In the genomic region with DNA sequence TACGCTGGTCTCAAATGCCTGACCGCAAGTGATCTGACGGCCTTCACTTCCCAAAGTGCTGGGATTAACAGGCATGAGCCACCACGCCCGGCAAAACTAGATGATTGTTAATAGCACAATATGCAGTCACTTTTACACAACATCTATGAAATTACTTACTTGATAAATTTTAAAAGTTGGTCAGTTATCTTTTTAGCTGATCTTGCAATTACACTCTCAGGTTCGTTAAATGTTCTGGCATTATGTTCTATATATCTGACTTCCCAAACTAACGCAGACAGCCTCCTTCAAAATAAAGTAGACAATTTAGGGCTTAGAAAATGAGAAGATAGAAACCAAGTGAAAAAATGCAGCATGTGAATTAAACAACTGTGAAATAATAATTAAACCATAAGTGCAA, we compare ENCODE assay signal across 25 cellular contexts. TPM values are rescaled to one million over a fixed set of nuclear protein-coding genes. Genes with fewer than 3 reads are reported as not detected.
DNase-seq lines count a peak whose midpoint lies in the region; ATAC-seq, FAIRE-seq and TF ChIP-seq lines count a peak whose summit lies in the region.
"Had no signal": no experiment of that assay in that cellular context is flagged by ENCODE, and none has a peak within 500 bp of the region (broad histone marks: within the 10 kb centered on the region; RNA-seq: fewer than 3 reads in every experiment).

No MANE protein-coding gene starts in this region.

- H2AFZ ChIP-seq in HepG2 (ENCODE audit: low read length) = no peak overlapping the region
- H2AFZ ChIP-seq in IMR-90 (replicated peaks; ENCODE audit: low read length, poor library complexity) = no peak overlapping the region
- no peak overlapping the region for H2AFZ ChIP-seq in H1 (ENCODE audit: low read length)

- H3K23ac ChIP-seq in IMR-90 (ENCODE audit: low read depth, low read length) (no peak overlapping the region), H1 (ENCODE audit: insufficient read length) (no peak overlapping the region)

- WGBS in HepG2 (ENCODE audit: low lambda C conversion rate) = 99% methylated on average over 7 of the region's 7 CpGs
- WGBS in right lobe of liver (ENCODE audit: insufficient coverage, low coverage, low lambda C conversion rate, missing lambda C conversion rate) = 94% methylated on average over 7 of the region's 7 CpGs
- WGBS in IMR-90 (ENCODE audit: extremely low coverage in 2 of 2, insufficient read length in 1 of 2), 2 experiments = no CpG with 5 or more reads among the region's 7 CpGs
- WGBS in H1 (ENCODE audit: extremely low coverage in 1 of 2, insufficient coverage in 1 of 2, insufficient read length in 1 of 2, insufficient replicate concordance in 2 of 2, low coverage in 1 of 2, low lambda C conversion rate in 2 of 2, missing lambda C conversion rate in 1 of 2), 2 experiments = 87% methylated on average over 7 of the region's 7 CpGs; no CpG with 5 or more reads in 1 of the 2 experiments

- H2AK5ac ChIP-seq in IMR-90 (ENCODE audit: low read depth, low read length) (no peak overlapping the region), H1 (ENCODE audit: low read depth, low read length) (no peak overlapping the region)

- H3K79me2 ChIP-seq in HepG2 (ENCODE audit: insufficient read depth, low read length) (no peaks in the 10 kb centered on the region), H1 (ENCODE audit: control insufficient read depth in 1 of 2, insufficient read depth in 2 of 2, low read length in 2 of 2) (no peaks in the 10 kb centered on the region)

- H3K27ac ChIP-seq in HepG2 (ENCODE audit: extremely low read length, insufficient read depth, low read length) = no peak overlapping the region
- H3K27ac ChIP-seq in right lobe of liver = no peak overlapping the region
- no peak overlapping the region for H3K27ac ChIP-seq in IMR-90 (ENCODE audit: insufficient read depth, low read length)
- H3K27ac ChIP-seq in H1 (ENCODE audit: low read depth, low read length) = no peak overlapping the region
- H3K27ac ChIP-seq: 22Rv1, BLaER1 had no signal

- no peak overlapping the region for H2BK5ac ChIP-seq in IMR-90 (ENCODE audit: low read depth, low read length, poor library complexity, severe bottlenecking)
- no peak overlapping the region for H2BK5ac ChIP-seq in H1 (ENCODE audit: low read depth, low read length)

- TF ChIP-seq RAD21 in HepG2 (CRISPR knock-in tag; IDR thresholded peaks at IDR 0.05) (no peak), IMR-90 (IDR thresholded peaks at IDR 0.05; ENCODE audit: low read length) (no peak), H1 (IDR thresholded peaks at IDR 0.05 in 1 of 2, conservative IDR thresholded peaks at IDR 0.05 in 1 of 2; ENCODE audit: low read depth in 2 of 2, low read length in 2 of 2) (no peak)

- H4K20me1 ChIP-seq in HepG2 (ENCODE audit: insufficient read depth, low read length) = no peaks in the 10 kb centered on the region
- H4K20me1 ChIP-seq in IMR-90 (ENCODE audit: insufficient read depth, low read length) = no peaks in the 10 kb centered on the region
- H4K20me1 ChIP-seq in H1 (replicated peaks in 1 of 2; ENCODE audit: control insufficient read depth in 1 of 2, insufficient read depth in 2 of 2, low read length in 2 of 2) = no peaks in the 10 kb centered on the region

- H3K79me1 ChIP-seq in IMR-90 (ENCODE audit: low read depth in 1 of 2, low read length in 2 of 2) (no peaks in the 10 kb centered on the region; a peak in 1 of 4 replicates), H1 (ENCODE audit: low read depth, low read length) (no peaks in the 10 kb centered on the region)

- no peak overlapping the region for H3K56ac ChIP-seq in IMR-90 (ENCODE audit: extremely low read depth, insufficient read depth, low read length)
- no peak overlapping the region for H3K56ac ChIP-seq in H1 (replicated peaks; ENCODE audit: insufficient read length, low read depth, low read length)

- H2BK120ac ChIP-seq in IMR-90 (ENCODE audit: low read depth, low read length) (no peak overlapping the region), H1 (replicated peaks; ENCODE audit: low read depth, low read length) (no peak overlapping the region)

- H3K4me2 ChIP-seq in HepG2 (ENCODE audit: low read depth, low read length) (no peak overlapping the region), IMR-90 (ENCODE audit: low read depth, low read length) (no peak overlapping the region), H1 (ENCODE audit: insufficient read depth in 1 of 2, low read depth in 2 of 2, low read length in 2 of 2) (no peak overlapping the region)
- H3K4me2 ChIP-seq: BLaER1 had no signal

- no peaks in the 10 kb centered on the region for H3K23me2 ChIP-seq in H1 (ENCODE audit: low read depth, low read length)

- no peaks in the 10 kb centered on the region for H3K9me3 ChIP-seq in HepG2 (ENCODE audit: low read length)
- H3K9me3 ChIP-seq in right lobe of liver = no peaks in the 10 kb centered on the region
- no peaks in the 10 kb centered on the region for H3K9me3 ChIP-seq in IMR-90 (ENCODE audit: control insufficient read depth, insufficient read depth, low read length)
- H3K9me3 ChIP-seq in H1 (ENCODE audit: insufficient read depth in 2 of 2, low read depth in 1 of 2, low read length in 1 of 2) = no peaks in the 10 kb centered on the region
- H3K9me3 ChIP-seq: BE2C, BLaER1 had no signal

- H3K9ac ChIP-seq in HepG2 (ENCODE audit: insufficient read depth, low read depth, low read length) = no peak overlapping the region
- H3K9ac ChIP-seq in IMR-90 (ENCODE audit: low read depth, low read length) = no peak overlapping the region
- no peak overlapping the region for H3K9ac ChIP-seq in H1 (replicated peaks in 1 of 4; ENCODE audit: extremely low read depth in 1 of 4, low read depth in 3 of 4, low read length in 3 of 4)
- H3K9ac ChIP-seq: BLaER1 had no signal

- TF ChIP-seq CTCF in HepG2 (CRISPR knock-in tag; IDR thresholded peaks at IDR 0.05) (no peak), right lobe of liver (IDR thresholded peaks at IDR 0.05) (no peak), IMR-90 (conservative IDR thresholded peaks at IDR 0.05; ENCODE audit: low read depth, low read length) (no peak), H1 (IDR thresholded peaks at IDR 0.05; ENCODE audit: control extremely low read depth in 1 of 3, insufficient read depth in 1 of 3, low read depth in 1 of 3, low read length in 3 of 3) (no peak)

- H2BK20ac ChIP-seq in IMR-90 (ENCODE audit: low read depth, low read length) (no peak overlapping the region), H1 (ENCODE audit: low read length) (no peak overlapping the region)

- DNase-seq in HepG2 (ENCODE audit: low spot score) (no peak), right lobe of liver (no peak), IMR-90 (no peak), H1 (ENCODE audit: low read depth in 1 of 2, low spot score in 2 of 2) (no peak), sciatic nerve (ENCODE audit: low spot score) (no peak), posterior cingulate gyrus (no peak)
- DNase-seq: ACHN; BE2C; C1 segment of cervical spinal cord; CD4-positive, alpha-beta memory T cell; CD4-positive, CD25-positive, alpha-beta regulatory T cell; CD8-positive, alpha-beta memory T cell; COR-L47; DMS 273 treated with DMSO at 0.1 percent for 48 hours; DMS153; DMS79; DND-41; EL; GDM1 had no signal

- in situ Hi-C loops in HepG2 (cut with HindIII; ENCODE audit: extremely low pct_ligation_motif_present, low pct_unique_long_range_greater_than_20kb) = no loop called here
- in situ Hi-C loops in IMR-90 (cut with MboI; ENCODE audit: low sequenced_read_pairs) = no loop called here

- H2BK12ac ChIP-seq in H1 (ENCODE audit: low read depth, low read length) = no peak overlapping the region

- H3K9me1 ChIP-seq in IMR-90 (ENCODE audit: insufficient read depth, low read length) = no peaks in the 10 kb centered on the region

- no peak overlapping the region for H3K18ac ChIP-seq in IMR-90 (ENCODE audit: low read depth, low read length)
- H3K18ac ChIP-seq in H1 (ENCODE audit: extremely low read depth, low read length) = no peak overlapping the region

- no peak overlapping the region for H3K4ac ChIP-seq in IMR-90 (ENCODE audit: low read depth, low read length)
- H3K4ac ChIP-seq in H1 (replicated peaks; ENCODE audit: insufficient read length, low read depth, low read length) = no peak overlapping the region

- no peak overlapping the region for H3K14ac ChIP-seq in IMR-90 (replicated peaks; ENCODE audit: low read depth, low read length)
- no peak overlapping the region for H3K14ac ChIP-seq in H1 (ENCODE audit: insufficient read length)

- H3K4me1 ChIP-seq in HepG2 (ENCODE audit: insufficient read depth, low read length) (no peaks in the 10 kb centered on the region), right lobe of liver (peaks cover 0 to 12% (median 0%) of the 10 kb centered on the region in 4 donors), IMR-90 (ENCODE audit: control insufficient read depth, insufficient read depth, low read length) (no peaks in the 10 kb centered on the region), H1 (replicated peaks in 1 of 4; ENCODE audit: control insufficient read depth in 3 of 4, insufficient read depth in 4 of 4, low read length in 3 of 4) (no peaks in the 10 kb centered on the region)
- H3K4me1 ChIP-seq: BE2C, BLaER1 had no signal

- TF ChIP-seq EP300 in HepG2 (IDR thresholded peaks at IDR 0.05; ENCODE audit: low read depth in 2 of 2, low read length in 2 of 2) = no peak
- TF ChIP-seq EP300 in HepG2 (CRISPR knock-in tag; IDR thresholded peaks at IDR 0.05; ENCODE audit: borderline replicate concordance) = no peak
- no peak for TF ChIP-seq EP300 in H1 (IDR thresholded peaks at IDR 0.05; ENCODE audit: borderline replicate concordance in 1 of 2, low read depth in 2 of 2, low read length in 2 of 2)

- CTCF ChIA-PET in HepG2 (lab: Yijun Ruan, JAX; ENCODE audit: low intra/inter-chr PET ratio, low total read pairs) = no interaction called here
- CTCF ChIA-PET in IMR-90 (lab: Yijun Ruan, JAX) = no interaction called here
- CTCF ChIA-PET in H1 (lab: Charles Lee; ENCODE audit: partially characterized antibody) = no interaction called here

- H4K8ac ChIP-seq in IMR-90 (ENCODE audit: low read depth in 2 of 2, low read length in 2 of 2) = no peak overlapping the region
- H4K8ac ChIP-seq in H1 (ENCODE audit: extremely low read depth, insufficient read depth, low read length) = no peak overlapping the region

- H4K5ac ChIP-seq in IMR-90 (ENCODE audit: low read depth, low read length) (no peak overlapping the region), H1 (ENCODE audit: insufficient read length, low read depth, low read length) (no peak overlapping the region)

- dilution Hi-C loops in IMR-90 (cut with HindIII; ENCODE audit: low sequenced_read_pairs, unreplicated experiment) = no loop called here

- no peak overlapping the region for H2BK15ac ChIP-seq in IMR-90 (ENCODE audit: low read depth, low read length)
- H2BK15ac ChIP-seq in H1 (ENCODE audit: low read length) = no peak overlapping the region

- ATAC-seq in HepG2 = no peak
- no peak for ATAC-seq in right lobe of liver
- ATAC-seq in IMR-90 (ENCODE audit: low read depth) = no peak
- ATAC-seq in sciatic nerve = no peak
- ATAC-seq in HG03460 (IDR thresholded peaks at IDR 0.05; ENCODE audit: unreplicated experiment) = no peak
- ATAC-seq: GM12878 had no signal

- intact Hi-C loops in HepG2 (cut with micrococcal nuclease; ENCODE audit: unreplicated experiment) = no loop called here
- intact Hi-C loops in right lobe of liver (cut with DNase I) = no loop called here
- intact Hi-C loops in IMR-90 (cut with micrococcal nuclease) = loop anchor here (10.0 kb wide), 1 partner anchor 50 kb away; no protein-coding TSS in a partner anchor
- intact Hi-C loops in sciatic nerve (cut with DNase I) = no loop called here
- intact Hi-C loops in posterior cingulate gyrus (cut with DNase I) = no loop called here

- TF ChIP-seq POLR2A in HepG2 (IDR thresholded peaks at IDR 0.05; ENCODE audit: insufficient read depth in 1 of 2, low read depth in 2 of 2, low read length in 2 of 2) (no peak), right lobe of liver (IDR thresholded peaks at IDR 0.05) (no peak), IMR-90 (IDR thresholded peaks at IDR 0.05; ENCODE audit: low read depth, low read length) (no peak), H1 (IDR thresholded peaks at IDR 0.05; ENCODE audit: control extremely low read depth in 1 of 2, low read depth in 2 of 2, low read length in 2 of 2) (no peak)

- H3K36me3 ChIP-seq in HepG2 (replicated peaks in 1 of 2; ENCODE audit: control insufficient read depth in 1 of 2, insufficient read depth in 2 of 2, low read length in 2 of 2) (peaks cover 4 to 45% of the 10 kb centered on the region in 2 experiments), right lobe of liver (peaks cover 0 to 51% (median 2%) of the 10 kb centered on the region in 4 donors), IMR-90 (ENCODE audit: control insufficient read depth, insufficient read depth, low read length) (peaks cover 24% of the 10 kb centered on the region), H1 (ENCODE audit: control insufficient read depth in 2 of 4, insufficient read depth in 4 of 4, low read length in 3 of 4) (peaks cover 0 to 78% (median 17%) of the 10 kb centered on the region in 4 experiments; a peak in 7 of 8 replicates)

- H2AK9ac ChIP-seq in IMR-90 (replicated peaks; ENCODE audit: low read depth, low read length, poor library complexity) = no peak overlapping the region

- H4K91ac ChIP-seq in IMR-90 (ENCODE audit: insufficient read depth, low read depth, low read length) = no peak overlapping the region
- no peak overlapping the region for H4K91ac ChIP-seq in H1 (replicated peaks; ENCODE audit: insufficient read length, low read length)

- no peak for FAIRE-seq in HepG2 (lab: Jason Lieb, UNC)
- no peak for FAIRE-seq in H1 (lab: Jason Lieb, UNC)
- FAIRE-seq: GM12878, GM12892, GM18507 had no signal

- no peaks in the 10 kb centered on the region for H3K27me3 ChIP-seq in HepG2 (ENCODE audit: control insufficient read depth in 1 of 2, insufficient read depth in 2 of 2, low read length in 2 of 2)
- H3K27me3 ChIP-seq in right lobe of liver = no peaks in the 10 kb centered on the region
- no peaks in the 10 kb centered on the region for H3K27me3 ChIP-seq in IMR-90 (ENCODE audit: control insufficient read depth, insufficient read depth, low read length)
- H3K27me3 ChIP-seq in H1 (replicated peaks in 1 of 4; ENCODE audit: control insufficient read depth in 3 of 4, extremely low read depth in 1 of 4, insufficient read depth in 3 of 4, low read length in 3 of 4) = no peaks in the 10 kb centered on the region
- H3K27me3 ChIP-seq: BE2C, BLaER1 had no signal

- no TSS peak for BruUV-seq in HepG2 (replicated peaks; lab: Mats Ljungman, UMichigan)
- BruUV-seq in IMR-90 (replicated peaks; lab: Mats Ljungman, UMichigan) = no TSS peak

- H3K4me3 ChIP-seq in HepG2 (replicated peaks in 1 of 3; ENCODE audit: insufficient read depth in 1 of 3, low read depth in 2 of 3, low read length in 3 of 3) = no peak overlapping the region
- H3K4me3 ChIP-seq in right lobe of liver = no peak overlapping the region
- no peak overlapping the region for H3K4me3 ChIP-seq in IMR-90 (ENCODE audit: insufficient read depth, low read depth, low read length)
- H3K4me3 ChIP-seq in H1 (ENCODE audit: extremely low read depth in 1 of 4, insufficient read depth in 2 of 4, low read depth in 3 of 4, low read length in 4 of 4) = no peak overlapping the region
- H3K4me3 ChIP-seq: BLaER1, GM12878 had no signal

- POLR2A ChIA-PET in HepG2 (lab: Yijun Ruan, JAX) (no interaction called here), IMR-90 (lab: Charles Lee; ENCODE audit: unreplicated experiment) (no interaction called here), H1 (lab: Charles Lee; ENCODE audit: partially characterized antibody) (no interaction called here)

RNA-seq across cellular contexts. Expression of a gene that starts 31.8 kb away (rescaled TPM):
- total RNA-seq in HepG2 (2016; rRNA removed; fragmentation: Illumina TruSeq; extraction: Trizol) (173 and 184 TPM in 2 replicates), right lobe of liver (10 to 100 TPM; 17.1 to 32.4 (median 26.0) TPM), IMR-90 (2012; rRNA removed) (37.8 and 51.1 TPM in 2 replicates), sciatic nerve (18.2 TPM)
- total RNA-seq in HepG2 (2016; cell fraction: cytosol; rRNA removed; fragmentation: Illumina TruSeq; extraction: Trizol; ENCODE audit: low read depth) = 63.4 and 63.6 TPM in 2 replicates
- 173 and 194 TPM in 2 replicates for total RNA-seq in HepG2 (2016; cell fraction: insoluble cytoplasmic fraction; rRNA removed; fragmentation: Illumina TruSeq; extraction: Trizol)
- 86.8 and 90.7 TPM in 2 replicates for total RNA-seq in HepG2 (2016; cell fraction: membrane; rRNA removed; fragmentation: Illumina TruSeq; extraction: Trizol)
- 72.7 and 90.4 TPM in 2 replicates for total RNA-seq in HepG2 (2016; cell fraction: nucleus; rRNA removed; fragmentation: Illumina TruSeq; extraction: Trizol)
- polyA plus RNA-seq in HepG2 (2011; rRNA removed) (48.0 and 63.6 TPM in 2 replicates), IMR-90 (2012; rRNA removed) (34.6 and 45.4 TPM in 2 replicates), H1 (2011; rRNA removed) (29.2 and 50.7 TPM in 2 replicates)
- 34.3 and 49.4 TPM in 2 replicates for polyA plus RNA-seq in HepG2 (2011; cell fraction: cytosol; rRNA removed)
- 15.8 and 21.3 TPM in 2 replicates for polyA plus RNA-seq in HepG2 (2011; cell fraction: nucleus; rRNA removed)
- polyA plus RNA-seq in HepG2 (2012) = 53.0 and 76.8 TPM in 2 replicates
- 55.8 and 70.6 TPM in 2 replicates for polyA plus RNA-seq in HepG2 (2016; cell fraction: cytosol; fragmentation: Illumina TruSeq; extraction: Trizol; ENCODE audit: low read depth)
- 206 and 228 TPM in 2 replicates for polyA plus RNA-seq in HepG2 (2016; cell fraction: insoluble cytoplasmic fraction; fragmentation: Illumina TruSeq; extraction: Trizol; ENCODE audit: low read depth)
- 73.9 and 74.0 TPM in 2 replicates for polyA plus RNA-seq in HepG2 (2016; cell fraction: membrane; fragmentation: Illumina TruSeq; extraction: Trizol; ENCODE audit: low read depth)
- 139 and 145 TPM in 2 replicates for polyA plus RNA-seq in HepG2 (2016; cell fraction: nucleus; fragmentation: Illumina TruSeq; extraction: Trizol; ENCODE audit: insufficient read depth, low read depth)
- polyA minus RNA-seq in HepG2 (2011; rRNA and poly(A)+ RNA removed; ENCODE audit: low replicate concordance) = 9.2 and 15.6 TPM in 2 replicates
- 19.7 and 23.0 TPM in 2 replicates for polyA minus RNA-seq in HepG2 (2011; cell fraction: cytosol; rRNA and poly(A)+ RNA removed)
- 33.6 and 41.3 TPM in 2 replicates for polyA minus RNA-seq in HepG2 (2011; cell fraction: nucleus; rRNA and poly(A)+ RNA removed)
- polyA plus RNA-seq in IMR-90 (2012; cell fraction: cytosol; rRNA removed) = 10.1 and 14.3 TPM in 2 replicates
- polyA plus RNA-seq in IMR-90 (2012; cell fraction: nucleus; rRNA removed; ENCODE audit: low replicate concordance) = 1.8 and 29.8 TPM in 2 replicates
- total RNA-seq in H1 (2021; fragmentation: NEBNext Ultra II Directional; extraction: Animal tissue kit (Norgen Biotek cat#: 25700)) = 93.0 and 93.7 TPM in 2 replicates
- 52.0 TPM for polyA plus RNA-seq in H1 (2011; cell fraction: cytosol; rRNA removed)
- polyA plus RNA-seq in H1 (2011; cell fraction: nucleus; rRNA removed) = 15.7 TPM
- 54.0 to 70.9 TPM (median 61.6 TPM) in 4 replicates for polyA plus RNA-seq in H1 (2012, experiment 1 of 2)
- polyA plus RNA-seq in H1 (2012, experiment 2 of 2) = 22.8 TPM
- 103 TPM for polyA plus RNA-seq in H1 (2013, experiment 1 of 2)
- 118 TPM for polyA plus RNA-seq in H1 (2013, experiment 2 of 2)
- polyA minus RNA-seq in H1 (2011; rRNA and poly(A)+ RNA removed) = 16.5 and 24.9 TPM in 2 replicates
- 15.3 TPM for polyA minus RNA-seq in H1 (2011; cell fraction: cytosol; rRNA and poly(A)+ RNA removed)
- polyA minus RNA-seq in H1 (2011; cell fraction: nucleus; rRNA and poly(A)+ RNA removed) = 13.2 TPM
